In the genomic region with DNA sequence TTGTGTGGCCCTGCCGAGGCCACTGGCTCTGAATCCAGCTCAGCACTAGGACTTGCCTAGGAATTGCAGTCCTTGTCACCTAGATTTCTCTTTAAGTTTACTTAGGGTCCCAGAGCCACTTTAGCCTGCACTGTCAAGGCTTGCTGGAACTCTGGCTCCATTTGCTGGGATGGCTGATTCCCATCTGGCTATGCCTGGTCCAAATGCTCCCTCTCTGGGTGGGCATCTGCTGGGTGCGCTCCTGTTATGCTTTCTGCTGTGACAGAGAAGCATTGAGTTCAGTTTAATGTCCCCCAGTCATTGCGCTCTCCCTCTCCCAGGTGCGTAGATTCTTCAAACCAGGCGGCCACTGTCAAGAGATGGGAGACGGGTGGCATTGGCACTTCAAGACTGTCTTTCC, we compare ENCODE assay signal across 9 cellular contexts.
"Had no signal": no experiment of that assay in that cellular context is flagged by ENCODE, and none has a peak within 500 bp of the region (broad histone marks: within the 10 kb centered on the region; RNA-seq: fewer than 3 reads in every experiment).

No MANE protein-coding gene starts in this region.

- H3K27ac ChIP-seq: GM23248 had no signal

- H3K4me1 Mint-ChIP-seq: GM23338, H9 had no signal

- H3K4me1 ChIP-seq: HAP-1 had no signal

- H3K4me3 ChIP-seq: GM23248, GM23338, HAP-1 had no signal

- H3K9me3 Mint-ChIP-seq: HFFc6 had no signal

- H3K36me3 ChIP-seq: HAP-1 had no signal

- H3K9me3 ChIP-seq: HAP-1 had no signal

- DNase-seq: GM23248, GOT3, H7, H9, HCEC 1CT, HFFc6 had no signal

- H3K27ac Mint-ChIP-seq: GM23338, H9, HFFc6 had no signal

- ATAC-seq: GM23338, HCT116 had no signal

- H3K4me3 Mint-ChIP-seq: GM23338, H9, HFFc6 had no signal
